Comparison of ENCODE assay signal across 20 cellular contexts in the genomic region with DNA sequence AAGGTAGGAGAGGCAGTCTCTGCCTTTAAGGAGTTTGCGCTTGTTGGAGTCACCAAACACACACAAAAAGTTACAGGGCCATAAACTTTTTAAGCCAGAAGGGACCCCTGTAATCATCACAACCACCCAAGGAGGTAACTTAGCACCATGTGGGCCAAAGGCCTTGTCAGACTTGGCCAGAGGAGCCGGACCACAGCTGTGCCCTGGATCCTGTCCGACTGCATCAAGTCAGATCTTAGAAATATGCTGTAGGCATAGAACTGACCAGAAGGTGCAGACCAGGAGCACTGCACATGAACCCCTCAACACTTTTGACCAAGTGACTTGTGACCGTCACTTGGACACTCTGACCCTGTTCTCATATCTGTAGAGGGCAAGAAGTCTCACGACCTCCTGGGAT. TPM values are rescaled to one million over a fixed set of nuclear protein-coding genes. Genes with fewer than 3 reads are reported as not detected.
A peak's percentile ranks its signal among the peaks of the same experiment; 100 is the strongest.
DNase-seq lines count a peak whose midpoint lies in the region; ATAC-seq, FAIRE-seq and TF ChIP-seq lines count a peak whose summit lies in the region.
"Had no signal": no experiment of that assay in that cellular context is flagged by ENCODE, and none has a peak within 500 bp of the region (broad histone marks: within the 10 kb centered on the region; RNA-seq: fewer than 3 reads in every experiment).

No MANE protein-coding gene starts in this region.

- H2BK20ac ChIP-seq in H1 (ENCODE audit: low read length) = no peak overlapping the region

- intact Hi-C loops in right cardiac atrium (cut with DNase I) (loop anchor here in 1 of 4 donors (10.0 kb wide), 1 partner anchor 257 kb away; no protein-coding TSS in a partner anchor), Right ventricle myocardium superior (cut with DNase I) (no loop called here), stomach (cut with DNase I; ENCODE audit: low total_unique reads) (loop anchor here (10.0 kb wide), 1 partner anchor 243 kb away; no protein-coding TSS in a partner anchor)
- intact Hi-C loops in naive thymus-derived CD4-positive, alpha-beta T cell (cut with micrococcal nuclease) = loop anchor here in 1 of 2 donors (10.0 kb wide), 1 partner anchor 123 kb away; no protein-coding TSS in a partner anchor

- no peak overlapping the region for H3K4me2 ChIP-seq in H1 (ENCODE audit: insufficient read depth in 1 of 2, low read depth in 2 of 2, low read length in 2 of 2)
- H3K4me2 ChIP-seq: A549, KMS-11 had no signal

- no peak overlapping the region for H3K4ac ChIP-seq in H1 (replicated peaks; ENCODE audit: insufficient read length, low read depth, low read length)

- no peak overlapping the region for H4K5ac ChIP-seq in H1 (ENCODE audit: insufficient read length, low read depth, low read length)

- TF ChIP-seq RAD21 in H1 (IDR thresholded peaks at IDR 0.05 in 1 of 2, conservative IDR thresholded peaks at IDR 0.05 in 1 of 2; ENCODE audit: low read depth in 2 of 2, low read length in 2 of 2) = no peak

- peaks cover 21 to 71% (median 47%) of the 10 kb centered on the region in 7 donors for H3K4me1 Mint-ChIP-seq in naive thymus-derived CD4-positive, alpha-beta T cell
- H3K4me1 Mint-ChIP-seq in type B pancreatic cell (ENCODE audit: unreplicated experiment) = peaks cover 61% of the 10 kb centered on the region
- H3K4me1 Mint-ChIP-seq: CD14-positive monocyte had no signal

- H3K27ac ChIP-seq in right cardiac atrium (ENCODE audit: low read length) = peak overlapping the region; percentile 74
- H3K27ac ChIP-seq in H1 (ENCODE audit: low read depth, low read length) = no peak overlapping the region; the same call in 1 of the 2 replicates
- H3K27ac ChIP-seq in naive thymus-derived CD4-positive, alpha-beta T cell (ENCODE audit: low read depth, low read length) = no peak overlapping the region
- H3K27ac ChIP-seq in stomach = peak overlapping the region in 1 of 5 donors; percentile 27
- H3K27ac ChIP-seq: A549, KMS-11 had no signal

- peaks cover 0 to 50% of the 10 kb centered on the region in 2 experiments for H3K79me2 ChIP-seq in H1 (ENCODE audit: control insufficient read depth in 1 of 2, insufficient read depth in 2 of 2, low read length in 2 of 2)

- WGBS in right cardiac atrium = 60% methylated on average over 5 of the region's 5 CpGs
- WGBS in H1 (ENCODE audit: extremely low coverage in 1 of 2, insufficient coverage in 1 of 2, insufficient read length in 1 of 2, insufficient replicate concordance in 2 of 2, low coverage in 1 of 2, low lambda C conversion rate in 2 of 2, missing lambda C conversion rate in 1 of 2), 2 experiments = 92% methylated on average over 5 of the region's 5 CpGs; no CpG with 5 or more reads in 1 of the 2 experiments
- 56 to 74% (median 69%) methylated on average over 5 of the region's 5 CpGs for WGBS in stomach, 5 donors

- H4K20me1 ChIP-seq in H1 (replicated peaks in 1 of 2; ENCODE audit: control insufficient read depth in 1 of 2, insufficient read depth in 2 of 2, low read length in 2 of 2) = peaks cover 18 to 61% of the 10 kb centered on the region in 2 experiments

- FAIRE-seq in H1 (lab: Jason Lieb, UNC) = no peak
- FAIRE-seq: A549, GM12891 had no signal

- H3K4me3 Mint-ChIP-seq in naive thymus-derived CD4-positive, alpha-beta T cell = peak overlapping the region in 4 of 10 donors; percentile 16 to 53 (median 39)
- H3K4me3 Mint-ChIP-seq in type B pancreatic cell = peak overlapping the region; percentile 73

- peaks cover 4 to 38% (median 14%) of the 10 kb centered on the region in 4 experiments; a peak in 6 of 8 replicates for H3K36me3 ChIP-seq in H1 (ENCODE audit: control insufficient read depth in 2 of 4, insufficient read depth in 4 of 4, low read length in 3 of 4)
- peaks cover 0 to 44% (median 15%) of the 10 kb centered on the region in 3 experiments for H3K36me3 ChIP-seq in naive thymus-derived CD4-positive, alpha-beta T cell (ENCODE audit: control insufficient read depth in 2 of 3, insufficient read depth in 3 of 3, low read length in 3 of 3)
- peaks cover 6 to 17% (median 17%) of the 10 kb centered on the region in 4 donors for H3K36me3 ChIP-seq in stomach

- TF ChIP-seq CTCF in H1 (IDR thresholded peaks at IDR 0.05; ENCODE audit: control extremely low read depth in 1 of 3, insufficient read depth in 1 of 3, low read depth in 1 of 3, low read length in 3 of 3) (no peak), type B pancreatic cell (conservative IDR thresholded peaks at IDR 0.05) (no peak), stomach (IDR thresholded peaks at IDR 0.05) (no peak)

- H4K91ac ChIP-seq in H1 (replicated peaks; ENCODE audit: insufficient read length, low read length) = no peak overlapping the region

- H3K23me2 ChIP-seq in H1 (ENCODE audit: low read depth, low read length) = 0 out of 2 replicates have a peak, but pooled peaks cover 1% of the 10 kb centered on the region

- ATAC-seq in right cardiac atrium (no peak), Right ventricle myocardium superior (ENCODE audit: poor library complexity) (no peak)
- ATAC-seq in naive thymus-derived CD4-positive, alpha-beta T cell = no peak
- ATAC-seq: A549 had no signal

- no peak overlapping the region for H2AFZ ChIP-seq in H1 (ENCODE audit: low read length)

- H3K14ac ChIP-seq in H1 (ENCODE audit: insufficient read length) = no peak overlapping the region

- TF ChIP-seq POLR2A in H1 (IDR thresholded peaks at IDR 0.05; ENCODE audit: control extremely low read depth in 1 of 2, low read depth in 2 of 2, low read length in 2 of 2) = no peak
- no peak for TF ChIP-seq POLR2A in stomach (IDR thresholded peaks at IDR 0.05)

- peak overlapping the region; percentile 61 for H3K18ac ChIP-seq in H1 (ENCODE audit: extremely low read depth, low read length)

- TF ChIP-seq EP300 in H1 (IDR thresholded peaks at IDR 0.05; ENCODE audit: borderline replicate concordance in 1 of 2, low read depth in 2 of 2, low read length in 2 of 2) (no peak), stomach (IDR thresholded peaks at IDR 0.05) (no peak)

- CTCF ChIA-PET in H1 (lab: Charles Lee; ENCODE audit: partially characterized antibody) = interaction anchor here (0.6 to 2.2 kb wide), 2 partner anchors 96 to 178 kb away, joined by 3 to 7 read pairs; no protein-coding TSS in a partner anchor
- CTCF ChIA-PET in naive thymus-derived CD4-positive, alpha-beta T cell (lab: Charles Lee) = no interaction called here

- 0 out of 2 replicates have a peak overlapping the region, but pooled peaks have one; percentile 2 for H2BK5ac ChIP-seq in H1 (ENCODE audit: low read depth, low read length)

- no peak overlapping the region for H4K8ac ChIP-seq in H1 (ENCODE audit: extremely low read depth, insufficient read depth, low read length)

- peaks cover 26% of the 10 kb centered on the region for H3K79me1 ChIP-seq in H1 (ENCODE audit: low read depth, low read length)

- no peak overlapping the region for H2AK5ac ChIP-seq in H1 (ENCODE audit: low read depth, low read length)

- H3K4me1 ChIP-seq in right cardiac atrium (ENCODE audit: control insufficient read depth, insufficient read depth, low read length) (peaks cover 6% of the 10 kb centered on the region), H1 (replicated peaks in 1 of 4; ENCODE audit: control insufficient read depth in 3 of 4, insufficient read depth in 4 of 4, low read length in 3 of 4) (peaks cover 17 to 31% (median 17%) of the 10 kb centered on the region in 4 experiments), stomach (peaks cover 0 to 37% (median 32%) of the 10 kb centered on the region in 4 donors)
- H3K4me1 ChIP-seq in naive thymus-derived CD4-positive, alpha-beta T cell (ENCODE audit: control insufficient read depth in 2 of 2, insufficient read depth in 2 of 2, low read length in 2 of 2) = peaks cover 6 to 58% of the 10 kb centered on the region in 2 donors

- no peaks in the 10 kb centered on the region for H3K9me3 Mint-ChIP-seq in naive thymus-derived CD4-positive, alpha-beta T cell
- H3K9me3 Mint-ChIP-seq in type B pancreatic cell = no peaks in the 10 kb centered on the region
- H3K9me3 Mint-ChIP-seq: CD14-positive monocyte had no signal

- no peak overlapping the region for H3K23ac ChIP-seq in H1 (ENCODE audit: insufficient read length)

- H3K36me3 Mint-ChIP-seq in naive thymus-derived CD4-positive, alpha-beta T cell = peaks cover 14 to 44% (median 28%) of the 10 kb centered on the region in 5 donors
- H3K36me3 Mint-ChIP-seq in type B pancreatic cell = peaks cover 54% of the 10 kb centered on the region
- H3K36me3 Mint-ChIP-seq: CD14-positive monocyte had no signal

- H3K27me3 ChIP-seq in right cardiac atrium (ENCODE audit: control insufficient read depth, insufficient read depth) (no peaks in the 10 kb centered on the region), H1 (replicated peaks in 1 of 4; ENCODE audit: control insufficient read depth in 3 of 4, extremely low read depth in 1 of 4, insufficient read depth in 3 of 4, low read length in 3 of 4) (no peaks in the 10 kb centered on the region), stomach (no peaks in the 10 kb centered on the region)
- H3K27me3 ChIP-seq in naive thymus-derived CD4-positive, alpha-beta T cell (ENCODE audit: control insufficient read depth in 2 of 2, insufficient read depth in 2 of 2, low read length in 2 of 2) = no peaks in the 10 kb centered on the region

- H2BK15ac ChIP-seq in H1 (ENCODE audit: low read length) = 0 out of 2 replicates have a peak overlapping the region, but pooled peaks have one; percentile 37

- POLR2A ChIA-PET in H1 (lab: Charles Lee; ENCODE audit: partially characterized antibody) = no interaction called here
- POLR2A ChIA-PET in naive thymus-derived CD4-positive, alpha-beta T cell (lab: Charles Lee) = no interaction called here

- H3K27ac Mint-ChIP-seq in naive thymus-derived CD4-positive, alpha-beta T cell = peak overlapping the region in 5 of 9 donors; percentile 38 to 80 (median 74)
- H3K27ac Mint-ChIP-seq in type B pancreatic cell = peak overlapping the region; percentile 70
- H3K27ac Mint-ChIP-seq: CD14-positive monocyte had no signal

- no peak overlapping the region for H3K9ac ChIP-seq in H1 (replicated peaks in 1 of 4; ENCODE audit: extremely low read depth in 1 of 4, low read depth in 3 of 4, low read length in 3 of 4)
- H3K9ac ChIP-seq: KMS-11 had no signal

- H3K56ac ChIP-seq in H1 (replicated peaks; ENCODE audit: insufficient read length, low read depth, low read length) = no peak overlapping the region

- no peak overlapping the region for H2BK12ac ChIP-seq in H1 (ENCODE audit: low read depth, low read length)

- DNase-seq in right cardiac atrium = peak; percentile 37 to 72 (median 60)
- no peak for DNase-seq in Right ventricle myocardium superior
- no peak for DNase-seq in H1 (ENCODE audit: low read depth in 1 of 2, low spot score in 2 of 2)
- DNase-seq in naive thymus-derived CD4-positive, alpha-beta T cell = no peak
- no peak for DNase-seq in type B pancreatic cell (ENCODE audit: extremely low spot score, unreplicated experiment)
- DNase-seq in stomach = no peak
- no peak for DNase-seq in Ammon's horn (ENCODE audit: low spot score)
- DNase-seq in hypothalamus (lab: John Stamatoyannopoulos, UW) = no peak
- DNase-seq: DMS79; GOT3; NCI-H1092 treated with DMSO at 0.1 percent for 48 hours; NCI-H345; NCI-H526 treated with DMSO at 0.1 percent for 48 hours; NK-92 treated with Interleukin-12 subunit alpha and Interleukin-12 subunit beta, amount 100 ng/mL, for 24 hours; OCI-M1; RPMI8226 had no signal

- H3K4me3 ChIP-seq in right cardiac atrium (ENCODE audit: low read length) (no peak overlapping the region), H1 (ENCODE audit: extremely low read depth in 1 of 4, insufficient read depth in 2 of 4, low read depth in 3 of 4, low read length in 4 of 4) (no peak overlapping the region), stomach (no peak overlapping the region)
- no peak overlapping the region for H3K4me3 ChIP-seq in naive thymus-derived CD4-positive, alpha-beta T cell (ENCODE audit: low read length)
- H3K4me3 ChIP-seq: A549 had no signal

- peaks cover 0 to 22% (median 0%) of the 10 kb centered on the region in 5 donors for H3K27me3 Mint-ChIP-seq in naive thymus-derived CD4-positive, alpha-beta T cell
- H3K27me3 Mint-ChIP-seq in type B pancreatic cell = no peaks in the 10 kb centered on the region

- H3K9me3 ChIP-seq in right cardiac atrium (ENCODE audit: control insufficient read depth, low read length) (no peaks in the 10 kb centered on the region), H1 (ENCODE audit: insufficient read depth in 2 of 2, low read depth in 1 of 2, low read length in 1 of 2) (no peaks in the 10 kb centered on the region), stomach (no peaks in the 10 kb centered on the region)
- no peaks in the 10 kb centered on the region for H3K9me3 ChIP-seq in naive thymus-derived CD4-positive, alpha-beta T cell (ENCODE audit: control insufficient read depth in 2 of 3, low read length in 3 of 3)
- H3K9me3 ChIP-seq: A549 had no signal

- no peak overlapping the region for H2BK120ac ChIP-seq in H1 (replicated peaks; ENCODE audit: low read depth, low read length)

RNA-seq across cellular contexts. Expression of a gene that starts 9.8 kb away (rescaled TPM):
- total RNA-seq in right cardiac atrium = 10 to 100 TPM; 26.0 to 31.1 (median 29.0) TPM
- polyA plus RNA-seq in right cardiac atrium = 8.9 TPM
- 20.7 TPM for total RNA-seq in Right ventricle myocardium superior
- total RNA-seq in H1 (2021; fragmentation: NEBNext Ultra II Directional; extraction: Animal tissue kit (Norgen Biotek cat#: 25700)) = 31.7 and 33.4 TPM in 2 replicates
- 17.7 and 24.2 TPM in 2 replicates for polyA plus RNA-seq in H1 (2011; rRNA removed)
- 19.3 TPM for polyA plus RNA-seq in H1 (2011; cell fraction: cytosol; rRNA removed)
- polyA plus RNA-seq in H1 (2011; cell fraction: nucleus; rRNA removed) = 36.2 TPM
- 18.3 to 25.8 TPM (median 20.3 TPM) in 4 replicates for polyA plus RNA-seq in H1 (2012, experiment 1 of 2)
- 9.2 TPM for polyA plus RNA-seq in H1 (2012, experiment 2 of 2)
- 17.7 TPM for polyA plus RNA-seq in H1 (2013, experiment 1 of 2)
- polyA plus RNA-seq in H1 (2013, experiment 2 of 2) = 15.4 TPM
- polyA minus RNA-seq in H1 (2011; rRNA and poly(A)+ RNA removed) = 14.1 and 21.3 TPM in 2 replicates
- 21.3 TPM for polyA minus RNA-seq in H1 (2011; cell fraction: cytosol; rRNA and poly(A)+ RNA removed)
- 44.5 TPM for polyA minus RNA-seq in H1 (2011; cell fraction: nucleus; rRNA and poly(A)+ RNA removed)
- total RNA-seq in naive thymus-derived CD4-positive, alpha-beta T cell = 10 to 100 TPM in 4 of 5 experiments, 1 to 10 TPM in 1; 7.4 to 63.4 (median 39.5) TPM
- polyA plus RNA-seq in naive thymus-derived CD4-positive, alpha-beta T cell = 10 to 100 TPM; 10.5 to 16.2 TPM
- 29.2 and 115 TPM in 2 replicates for total RNA-seq in type B pancreatic cell (ENCODE audit: low replicate concordance)
- total RNA-seq in stomach = 10 to 100 TPM in 4 of 5 donors, 1 to 10 TPM in 1; 4.1 to 46.9 (median 25.3) TPM
- polyA plus RNA-seq in stomach = 1 to 10 TPM; 2.7 to 3.3 (median 3.2) TPM

Comparison
In these comparisons a context has a peak if more than half of its experiments do, and no peak if none do; other contexts are left out.
1. DNase-seq: peak in right cardiac atrium (3 of 3); none in Right ventricle myocardium superior (single experiment), H1 (0 of 2), naive thymus-derived CD4-positive, alpha-beta T cell (0 of 9), type B pancreatic cell (single experiment), stomach (single experiment), Ammon's horn (single experiment) and hypothalamus (0 of 51).